13 cellular contexts compared by ENCODE assay signal in genomic region chr20:14951707-14952106, GRCh38.
A peak's percentile ranks its signal among the peaks of the same experiment; 100 is the strongest.
DNase-seq lines count a peak whose midpoint lies in the region; ATAC-seq and TF ChIP-seq lines count a peak whose summit lies in the region.
"Had no signal": no experiment of that assay in that cellular context is flagged by ENCODE, and none has a peak within 500 bp of the region (broad histone marks: within the 10 kb centered on the region; RNA-seq: fewer than 3 reads in every experiment).

No MANE protein-coding gene starts in this region.

- H3K9me3 Mint-ChIP-seq in natural killer cell: peaks cover 5% of the 10 kb centered on the region in 2 donors

- H3K4me1 Mint-ChIP-seq in natural killer cell: no peaks in the 10 kb centered on the region
- H3K4me1 Mint-ChIP-seq: B cell had no signal

- no peaks in the 10 kb centered on the region for H3K27me3 Mint-ChIP-seq in natural killer cell (ENCODE audit: low read depth in 2 of 2)
- H3K27me3 Mint-ChIP-seq: B cell had no signal

- no peak for TF ChIP-seq CTCF in natural killer cell (IDR thresholded peaks at IDR 0.05)

- no peaks in the 10 kb centered on the region for H3K36me3 Mint-ChIP-seq in natural killer cell

- H3K27ac Mint-ChIP-seq in natural killer cell: no peak overlapping the region
- H3K27ac Mint-ChIP-seq: B cell had no signal

- ATAC-seq in natural killer cell: no peak

- DNase-seq in AG08396 (ENCODE audit: low spot score): peak; percentile 9
- DNase-seq in NCI-H2171 (lab: John Stamatoyannopoulos, UW): peak; percentile 31
- DNase-seq in dermis microvascular lymphatic vessel endothelial cell (ENCODE audit: low read depth in 2 of 2): peak; percentile 94 to 97
- peak; percentile 45 to 98 for DNase-seq in lung microvascular endothelial cell (ENCODE audit: low read depth in 2 of 2)
- DNase-seq in activated CD4-positive, alpha-beta T cell treated with anti-CD3 and anti-CD28 coated beads, Interleukin-2, amount 50 U/mL, for 1 hour: no peak
- DNase-seq in natural killer cell: no peak
- DNase-seq in NCI-H187 (lab: John Stamatoyannopoulos, UW): no peak
- DNase-seq in epidermal melanocyte (ENCODE audit: insufficient read length, low spot score): no peak
- DNase-seq: activated T-cell treated with anti-CD3 and anti-CD28 coated beads, Interleukin-2, amount 50 U/mL, for 48 hours; central memory CD4-positive, alpha-beta T cell; heart right ventricle; NCI-H187 treated with DMSO at 0.1 percent for 48 hours had no signal

- intact Hi-C loops in natural killer cell (cut with micrococcal nuclease): no loop called here

- H3K4me3 Mint-ChIP-seq in natural killer cell: no peak overlapping the region
- H3K4me3 Mint-ChIP-seq: B cell had no signal

Comparison
In these comparisons a context has a peak if more than half of its experiments do, and no peak if none do; other contexts are left out.
1. DNase-seq: peak in AG08396 (single experiment), NCI-H2171 (single experiment), dermis microvascular lymphatic vessel endothelial cell (2 of 2) and lung microvascular endothelial cell (2 of 2); none in activated CD4-positive, alpha-beta T cell treated with anti-CD3 and anti-CD28 coated beads, Interleukin-2, amount 50 U/mL, for 1 hour (single experiment), natural killer cell (single experiment), NCI-H187 (0 of 2) and epidermal melanocyte (single experiment).